In the genomic region with DNA sequence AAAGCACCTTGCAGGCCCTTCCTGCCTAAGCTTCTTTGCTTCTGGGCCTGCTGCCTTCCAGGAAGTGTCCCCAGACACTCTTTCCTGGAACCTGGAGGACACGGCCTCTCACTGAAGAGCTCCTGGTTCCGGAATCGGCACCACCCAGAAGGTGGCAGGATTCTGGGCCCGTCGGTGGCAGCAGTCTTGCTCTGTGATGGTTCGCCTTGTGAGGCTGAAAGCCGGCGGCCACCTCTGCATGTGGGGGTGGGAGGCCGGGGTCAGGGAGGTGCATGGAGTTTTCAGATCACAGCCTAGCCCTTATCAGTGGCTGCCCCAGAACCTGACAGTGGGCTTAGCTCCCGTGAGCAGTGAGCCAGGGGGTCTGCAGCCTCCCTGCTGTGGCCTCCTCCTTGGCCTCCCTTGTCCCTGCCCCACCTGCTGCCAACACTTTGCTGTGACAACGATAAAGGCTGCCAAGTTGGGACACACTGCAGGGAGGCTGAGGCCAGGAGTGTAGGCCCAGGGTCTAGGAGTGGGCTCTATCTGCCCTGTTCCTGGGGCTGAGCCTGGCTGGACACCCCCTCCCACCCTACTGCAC, we compare ENCODE assay signal across 1 cellular context.
TF ChIP-seq lines count a peak whose summit lies in the region.

No MANE protein-coding gene starts in this region.

TF ChIP-seq in H1, 55 proteins besides CTCF, POLR2A, EP300 and RAD21:
- TF ChIP-seq EGR1 (IDR thresholded peaks at IDR 0.05; ENCODE audit: borderline replicate concordance, low read depth, low read length): no peak
- TF ChIP-seq POU5F1 (IDR thresholded peaks at IDR 0.05; ENCODE audit: low read depth, low read length): no peak
- no peak for TF ChIP-seq GTF2F1 (IDR thresholded peaks at IDR 0.05; ENCODE audit: borderline replicate concordance, low read depth, low read length)
- TF ChIP-seq, protein P1, sequence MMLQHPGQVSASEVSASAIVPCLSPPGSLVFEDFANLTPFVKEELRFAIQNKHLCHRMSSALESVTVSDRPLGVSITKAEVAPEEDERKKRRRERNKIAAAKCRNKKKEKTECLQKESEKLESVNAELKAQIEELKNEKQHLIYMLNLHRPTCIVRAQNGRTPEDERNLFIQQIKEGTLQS (IDR thresholded peaks at IDR 0.05; ENCODE audit: insufficient read depth, low read depth, low read length): no peak
- TF ChIP-seq TBP (IDR thresholded peaks at IDR 0.05; ENCODE audit: low read depth, low read length): no peak
- TF ChIP-seq RFX5 (IDR thresholded peaks at IDR 0.05; ENCODE audit: borderline replicate concordance, low read depth, low read length): no peak
- TF ChIP-seq GABPA (IDR thresholded peaks at IDR 0.05; ENCODE audit: borderline replicate concordance, insufficient read depth, low read length): no peak
- TF ChIP-seq BACH1 (IDR thresholded peaks at IDR 0.05; ENCODE audit: low read length): no peak
- no peak for TF ChIP-seq TAF1 (IDR thresholded peaks at IDR 0.05; ENCODE audit: low read depth, low read length)
- no peak for TF ChIP-seq ASH2L (IDR thresholded peaks at IDR 0.05; ENCODE audit: low read length)
- TF ChIP-seq, protein P2, sequence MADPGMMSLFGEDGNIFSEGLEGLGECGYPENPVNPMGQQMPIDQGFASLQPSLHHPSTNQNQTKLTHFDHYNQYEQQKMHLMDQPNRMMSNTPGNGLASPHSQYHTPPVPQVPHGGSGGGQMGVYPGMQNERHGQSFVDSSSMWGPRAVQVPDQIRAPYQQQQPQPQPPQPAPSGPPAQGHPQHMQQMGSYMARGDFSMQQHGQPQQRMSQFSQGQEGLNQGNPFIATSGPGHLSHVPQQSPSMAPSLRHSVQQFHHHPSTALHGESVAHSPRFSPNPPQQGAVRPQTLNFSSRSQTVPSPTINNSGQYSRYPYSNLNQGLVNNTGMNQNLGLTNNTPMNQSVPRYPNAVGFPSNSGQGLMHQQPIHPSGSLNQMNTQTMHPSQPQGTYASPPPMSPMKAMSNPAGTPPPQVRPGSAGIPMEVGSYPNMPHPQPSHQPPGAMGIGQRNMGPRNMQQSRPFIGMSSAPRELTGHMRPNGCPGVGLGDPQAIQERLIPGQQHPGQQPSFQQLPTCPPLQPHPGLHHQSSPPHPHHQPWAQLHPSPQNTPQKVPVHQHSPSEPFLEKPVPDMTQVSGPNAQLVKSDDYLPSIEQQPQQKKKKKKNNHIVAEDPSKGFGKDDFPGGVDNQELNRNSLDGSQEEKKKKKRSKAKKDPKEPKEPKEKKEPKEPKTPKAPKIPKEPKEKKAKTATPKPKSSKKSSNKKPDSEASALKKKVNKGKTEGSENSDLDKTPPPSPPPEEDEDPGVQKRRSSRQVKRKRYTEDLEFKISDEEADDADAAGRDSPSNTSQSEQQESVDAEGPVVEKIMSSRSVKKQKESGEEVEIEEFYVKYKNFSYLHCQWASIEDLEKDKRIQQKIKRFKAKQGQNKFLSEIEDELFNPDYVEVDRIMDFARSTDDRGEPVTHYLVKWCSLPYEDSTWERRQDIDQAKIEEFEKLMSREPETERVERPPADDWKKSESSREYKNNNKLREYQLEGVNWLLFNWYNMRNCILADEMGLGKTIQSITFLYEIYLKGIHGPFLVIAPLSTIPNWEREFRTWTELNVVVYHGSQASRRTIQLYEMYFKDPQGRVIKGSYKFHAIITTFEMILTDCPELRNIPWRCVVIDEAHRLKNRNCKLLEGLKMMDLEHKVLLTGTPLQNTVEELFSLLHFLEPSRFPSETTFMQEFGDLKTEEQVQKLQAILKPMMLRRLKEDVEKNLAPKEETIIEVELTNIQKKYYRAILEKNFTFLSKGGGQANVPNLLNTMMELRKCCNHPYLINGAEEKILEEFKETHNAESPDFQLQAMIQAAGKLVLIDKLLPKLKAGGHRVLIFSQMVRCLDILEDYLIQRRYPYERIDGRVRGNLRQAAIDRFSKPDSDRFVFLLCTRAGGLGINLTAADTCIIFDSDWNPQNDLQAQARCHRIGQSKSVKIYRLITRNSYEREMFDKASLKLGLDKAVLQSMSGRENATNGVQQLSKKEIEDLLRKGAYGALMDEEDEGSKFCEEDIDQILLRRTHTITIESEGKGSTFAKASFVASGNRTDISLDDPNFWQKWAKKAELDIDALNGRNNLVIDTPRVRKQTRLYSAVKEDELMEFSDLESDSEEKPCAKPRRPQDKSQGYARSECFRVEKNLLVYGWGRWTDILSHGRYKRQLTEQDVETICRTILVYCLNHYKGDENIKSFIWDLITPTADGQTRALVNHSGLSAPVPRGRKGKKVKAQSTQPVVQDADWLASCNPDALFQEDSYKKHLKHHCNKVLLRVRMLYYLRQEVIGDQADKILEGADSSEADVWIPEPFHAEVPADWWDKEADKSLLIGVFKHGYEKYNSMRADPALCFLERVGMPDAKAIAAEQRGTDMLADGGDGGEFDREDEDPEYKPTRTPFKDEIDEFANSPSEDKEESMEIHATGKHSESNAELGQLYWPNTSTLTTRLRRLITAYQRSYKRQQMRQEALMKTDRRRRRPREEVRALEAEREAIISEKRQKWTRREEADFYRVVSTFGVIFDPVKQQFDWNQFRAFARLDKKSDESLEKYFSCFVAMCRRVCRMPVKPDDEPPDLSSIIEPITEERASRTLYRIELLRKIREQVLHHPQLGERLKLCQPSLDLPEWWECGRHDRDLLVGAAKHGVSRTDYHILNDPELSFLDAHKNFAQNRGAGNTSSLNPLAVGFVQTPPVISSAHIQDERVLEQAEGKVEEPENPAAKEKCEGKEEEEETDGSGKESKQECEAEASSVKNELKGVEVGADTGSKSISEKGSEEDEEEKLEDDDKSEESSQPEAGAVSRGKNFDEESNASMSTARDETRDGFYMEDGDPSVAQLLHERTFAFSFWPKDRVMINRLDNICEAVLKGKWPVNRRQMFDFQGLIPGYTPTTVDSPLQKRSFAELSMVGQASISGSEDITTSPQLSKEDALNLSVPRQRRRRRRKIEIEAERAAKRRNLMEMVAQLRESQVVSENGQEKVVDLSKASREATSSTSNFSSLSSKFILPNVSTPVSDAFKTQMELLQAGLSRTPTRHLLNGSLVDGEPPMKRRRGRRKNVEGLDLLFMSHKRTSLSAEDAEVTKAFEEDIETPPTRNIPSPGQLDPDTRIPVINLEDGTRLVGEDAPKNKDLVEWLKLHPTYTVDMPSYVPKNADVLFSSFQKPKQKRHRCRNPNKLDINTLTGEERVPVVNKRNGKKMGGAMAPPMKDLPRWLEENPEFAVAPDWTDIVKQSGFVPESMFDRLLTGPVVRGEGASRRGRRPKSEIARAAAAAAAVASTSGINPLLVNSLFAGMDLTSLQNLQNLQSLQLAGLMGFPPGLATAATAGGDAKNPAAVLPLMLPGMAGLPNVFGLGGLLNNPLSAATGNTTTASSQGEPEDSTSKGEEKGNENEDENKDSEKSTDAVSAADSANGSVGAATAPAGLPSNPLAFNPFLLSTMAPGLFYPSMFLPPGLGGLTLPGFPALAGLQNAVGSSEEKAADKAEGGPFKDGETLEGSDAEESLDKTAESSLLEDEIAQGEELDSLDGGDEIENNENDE (IDR thresholded peaks at IDR 0.05; ENCODE audit: insufficient replicate concordance, low read length): no peak
- TF ChIP-seq CHD1 (IDR thresholded peaks at IDR 0.05; ENCODE audit: low read depth, low read length): no peak
- no peak for TF ChIP-seq PHF8 (conservative IDR thresholded peaks at IDR 0.05; ENCODE audit: low read depth, low read length)
- no peak for TF ChIP-seq RBBP5 (IDR thresholded peaks at IDR 0.05; ENCODE audit: borderline replicate concordance, low read depth, low read length)
- no peak for TF ChIP-seq JUN (IDR thresholded peaks at IDR 0.05; ENCODE audit: low read depth, low read length)
- TF ChIP-seq, protein P3, sequence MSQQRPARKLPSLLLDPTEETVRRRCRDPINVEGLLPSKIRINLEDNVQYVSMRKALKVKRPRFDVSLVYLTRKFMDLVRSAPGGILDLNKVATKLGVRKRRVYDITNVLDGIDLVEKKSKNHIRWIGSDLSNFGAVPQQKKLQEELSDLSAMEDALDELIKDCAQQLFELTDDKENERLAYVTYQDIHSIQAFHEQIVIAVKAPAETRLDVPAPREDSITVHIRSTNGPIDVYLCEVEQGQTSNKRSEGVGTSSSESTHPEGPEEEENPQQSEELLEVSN (IDR thresholded peaks at IDR 0.05): no peak
- TF ChIP-seq RXRA (IDR thresholded peaks at IDR 0.05; ENCODE audit: insufficient read depth, low read depth, low read length): no peak
- TF ChIP-seq CHD2 (IDR thresholded peaks at IDR 0.05; ENCODE audit: low read length): no peak
- no peak for TF ChIP-seq CREB1 (IDR thresholded peaks at IDR 0.05)
